In genomic region chr14:67525389-67525788, GRCh38 we compare ENCODE assay signal across 27 cellular contexts.
"Had no signal": no experiment of that assay in that cellular context is flagged by ENCODE, and none has a peak within 500 bp of the region (broad histone marks: within the 10 kb centered on the region; RNA-seq: fewer than 3 reads in every experiment).

No MANE protein-coding gene starts in this region.

- FAIRE-seq: urothelium cell line had no signal

- DNase-seq: stimulated activated CD4-positive, alpha-beta T cell treated with anti-CD3 and anti-CD28 coated beads, Interleukin-2, amount 100 ng/mL, for 48 hours; stimulated activated CD4-positive, alpha-beta T cell treated with anti-CD3 and anti-CD28 coated beads, Interleukin-4, amount 100 ng/mL, for 1 hour; stimulated activated CD4-positive, alpha-beta T cell treated with anti-CD3 and anti-CD28 coated beads, Interleukin-4, amount 100 ng/mL, for 24 hours; stimulated activated CD4-positive, alpha-beta T cell treated with anti-CD3 and anti-CD28 coated beads, Interleukin-4, amount 100 ng/mL, for 4 hours; stimulated activated CD8-positive, alpha-beta memory T cell treated with anti-CD3 and anti-CD28 coated beads, Interleukin-4, amount 100 ng/mL, for 48 hours; stimulated activated naive B cell treated with anti-CD40 and anti-IgM and Interleukin-4, amounts not matched to agents 10 μg/mL and 1 μg/mL and 100 μg/mL, for 72 hours; stimulated activated naive CD4-positive, alpha-beta T cell; stimulated activated naive CD4-positive, alpha-beta T cell treated with Interleukin-2 at 50 U/mL for 16 hours; stimulated activated naive CD8-positive, alpha-beta T cell treated with anti-CD3 and anti-CD28 coated beads, Interleukin-15, amount 100 ng/mL, for 72 hours; stimulated activated naive CD8-positive, alpha-beta T cell treated with anti-CD3 and anti-CD28 coated beads, Interleukin-15, Interleukin-2, amounts not matched to agents 100 U/mL and 50 U/mL, for 24 hours; stomach; substantia nigra; testis; thyroid gland; tibial artery; transverse colon; trophoblast cell; upper lobe of left lung; upper lobe of right lung; uterus had no signal

- H3K9me3 ChIP-seq: stomach, suprapubic skin, testis, thoracic aorta, thyroid gland, tibial artery, tibial nerve, transverse colon, upper lobe of left lung, upper lobe of right lung, uterus, vagina had no signal

- H3K4me3 ChIP-seq: stomach, suprapubic skin, testis, thoracic aorta, thyroid gland, tibial artery, tibial nerve, transverse colon, upper lobe of left lung, upper lobe of right lung, uterus, vagina had no signal

- ATAC-seq: stimulated activated effector memory CD8-positive, alpha-beta T cell treated with anti-CD3 and anti-CD28 coated beads, Interleukin-12 subunit alpha, Interleukin-12 subunit beta, amount 100 ng/mL, for 72 hours; stimulated activated memory B cell treated with anti-CD40 and anti-IgM and Interleukin-4, amounts not matched to agents 10 μg/mL and 1 μg/mL and 100 μg/mL, for 72 hours; stimulated activated naive B cell treated with anti-CD40 and anti-IgM and Interleukin-4, amounts not matched to agents 10 μg/mL and 1 μg/mL and 100 μg/mL, for 72 hours; stimulated activated naive CD8-positive, alpha-beta T cell treated with anti-CD3 and anti-CD28 coated beads, Interleukin-15, amount 100 ng/mL, for 72 hours; stimulated activated naive CD8-positive, alpha-beta T cell treated with anti-CD3 and anti-CD28 coated beads, Interleukin-15, Interleukin-2, amounts not matched to agents 100 U/mL and 50 U/mL, for 24 hours; upper lobe of right lung had no signal

- H3K4me1 ChIP-seq: tibial artery, uterus, vagina had no signal

- H3K27ac ChIP-seq: stomach, suprapubic skin, thoracic aorta, thyroid gland, tibial artery, tibial nerve, transverse colon, upper lobe of left lung, upper lobe of right lung, uterus, vagina had no signal

- H3K27me3 ChIP-seq: testis, thyroid gland, upper lobe of left lung, vagina had no signal

- H3K36me3 ChIP-seq: stomach, suprapubic skin, thoracic aorta, thyroid gland, tibial artery, tibial nerve, transverse colon, upper lobe of left lung, upper lobe of right lung, uterus, vagina had no signal
